Comparison of ENCODE assay signal across 20 cellular contexts in the genomic region with DNA sequence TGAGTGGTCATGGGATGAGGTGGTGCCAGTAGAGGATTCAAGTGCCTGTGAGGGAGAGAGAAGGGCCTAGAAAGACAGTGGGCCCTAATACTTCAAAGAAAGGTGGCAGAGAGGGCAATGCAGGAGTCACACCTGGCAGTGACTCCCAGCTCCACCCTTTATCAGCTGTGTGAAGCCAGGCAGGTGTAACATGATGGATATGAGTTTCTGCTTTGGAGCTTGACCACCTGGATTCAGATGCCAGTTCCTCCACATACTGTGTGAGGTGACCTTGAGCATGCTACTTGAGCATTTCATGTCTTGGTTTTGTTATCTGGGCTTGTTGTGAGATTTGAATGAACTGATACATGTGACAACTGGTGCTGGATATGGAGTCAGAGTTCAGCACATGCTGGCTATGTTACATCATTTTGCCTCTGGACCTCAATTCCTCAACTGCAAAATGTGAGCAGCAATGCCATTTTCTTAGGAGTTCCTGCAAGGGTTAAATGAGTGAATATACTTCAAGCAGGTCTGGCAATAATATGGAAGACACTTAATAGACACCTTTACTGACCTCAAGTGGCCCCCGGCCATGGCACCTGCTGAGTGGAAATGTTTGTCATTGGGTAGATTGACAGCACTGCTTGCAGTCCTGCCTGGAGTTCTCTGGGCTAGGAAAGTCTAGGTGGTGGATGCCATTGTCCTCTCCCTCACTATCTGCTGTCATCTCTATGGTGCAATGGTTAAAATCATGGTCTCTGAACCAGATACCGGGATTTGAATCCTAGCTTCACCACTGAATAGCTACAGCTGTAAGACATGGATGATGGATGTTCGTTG.
A peak's percentile ranks its signal among the peaks of the same experiment; 100 is the strongest.
DNase-seq lines count a peak whose midpoint lies in the region; ATAC-seq, FAIRE-seq and TF ChIP-seq lines count a peak whose summit lies in the region.
"Had no signal": no experiment of that assay in that cellular context is flagged by ENCODE, and none has a peak within 500 bp of the region (broad histone marks: within the 10 kb centered on the region; RNA-seq: fewer than 3 reads in every experiment).

No MANE protein-coding gene starts in this region.

- H3K4me3 ChIP-seq in cardiac muscle cell = no peak overlapping the region
- H3K4me3 ChIP-seq in right atrium auricular region = no peak overlapping the region
- no peak overlapping the region for H3K4me3 ChIP-seq in endothelial cell of umbilical vein (replicated peaks in 1 of 3; ENCODE audit: insufficient read depth in 1 of 3, low read depth in 1 of 3, low read length in 3 of 3)
- H3K4me3 ChIP-seq: SJCRH30, skin epidermis had no signal

- H3K9ac ChIP-seq in endothelial cell of umbilical vein (replicated peaks; ENCODE audit: extremely low read depth, insufficient read depth, low read length) = no peak overlapping the region

- H3K36me3 ChIP-seq in cardiac muscle cell (peaks cover 1% of the 10 kb centered on the region), right atrium auricular region (no peaks in the 10 kb centered on the region), endothelial cell of umbilical vein (ENCODE audit: control insufficient read depth in 2 of 2, extremely low read depth in 1 of 2, insufficient read depth in 2 of 2, low read length in 2 of 2) (peaks cover 0 to 2% of the 10 kb centered on the region in 2 experiments)
- H3K36me3 ChIP-seq: SJCRH30 had no signal

- FAIRE-seq in endothelial cell of umbilical vein (lab: Jason Lieb, UNC) = peak; percentile 31
- FAIRE-seq: D721Med, G401.6 had no signal

- TF ChIP-seq CTCF in cardiac muscle cell (IDR thresholded peaks at IDR 0.05; ENCODE audit: low read depth, low read length) (no peak), right atrium auricular region (IDR thresholded peaks at IDR 0.05) (no peak), endothelial cell of umbilical vein (IDR thresholded peaks at IDR 0.05; ENCODE audit: extremely low read depth in 1 of 2, insufficient read depth in 1 of 2, low read depth in 1 of 2, low read length in 2 of 2) (no peak)

- H3K36me3 Mint-ChIP-seq in T-cell = no peaks in the 10 kb centered on the region
- peaks cover 38% of the 10 kb centered on the region for H3K36me3 Mint-ChIP-seq in stimulated activated effector memory CD8-positive, alpha-beta T cell treated with anti-CD3 and anti-CD28 coated beads, Interleukin-12 subunit alpha, Interleukin-12 subunit beta, amount 100 ng/mL, for 72 hours

- peaks cover 13% of the 10 kb centered on the region for H3K79me2 ChIP-seq in endothelial cell of umbilical vein (ENCODE audit: control insufficient read depth, insufficient read depth, low read length)

- BruUV-seq in endothelial cell of umbilical vein (replicated peaks; lab: Mats Ljungman, UMichigan) = no TSS peak

- DNase-seq in cardiac muscle cell (ENCODE audit: low read depth in 1 of 2, low spot score in 1 of 2) (no peak), right atrium auricular region (ENCODE audit: low spot score) (no peak), T-cell (no peak), endothelial cell of umbilical vein (ENCODE audit: low read depth, low spot score) (no peak), NCI-H82 treated with DMSO at 0.1 percent for 48 hours (lab: John Stamatoyannopoulos, UW; ENCODE audit: unreplicated experiment) (no peak), SIG-M5 (lab: John Stamatoyannopoulos, UW) (no peak)
- DNase-seq in stimulated activated effector memory CD8-positive, alpha-beta T cell treated with anti-CD3 and anti-CD28 coated beads, Interleukin-12 subunit alpha, Interleukin-12 subunit beta, amount 100 ng/mL, for 72 hours (ENCODE audit: low spot score in 2 of 2) = no peak
- DNase-seq: activated T-cell treated with anti-CD3 and anti-CD28 coated beads, Interleukin-2, amount 50 U/mL, for 48 hours; AML-193; caudate nucleus; effector CD4-positive, alpha-beta T cell; NCI-H2029 treated with DMSO at 0.1 percent for 48 hours; posterior cingulate gyrus; SJCRH30; stimulated activated CD4-positive, alpha-beta T cell treated with anti-CD3 and anti-CD28 coated beads, Interleukin-4, amount 100 ng/mL, for 1 hour; substantia nigra had no signal

- dilution Hi-C loops in endothelial cell of umbilical vein (cut with MboI; ENCODE audit: extremely low pct_ligation_motif_present, low sequenced_read_pairs) = no loop called here

- H3K4me1 Mint-ChIP-seq in T-cell = peaks cover 67 to 77% (median 74%) of the 10 kb centered on the region in 3 donors
- H3K4me1 Mint-ChIP-seq in stimulated activated effector memory CD8-positive, alpha-beta T cell treated with anti-CD3 and anti-CD28 coated beads, Interleukin-12 subunit alpha, Interleukin-12 subunit beta, amount 100 ng/mL, for 72 hours = peaks cover 92% of the 10 kb centered on the region

- no peaks in the 10 kb centered on the region for H4K20me1 ChIP-seq in endothelial cell of umbilical vein (replicated peaks; ENCODE audit: control insufficient read depth, extremely low read depth, insufficient read depth, low read length)

- H3K9me3 ChIP-seq in cardiac muscle cell (ENCODE audit: low read depth) = no peaks in the 10 kb centered on the region
- H3K9me3 ChIP-seq in right atrium auricular region = no peaks in the 10 kb centered on the region
- H3K9me3 ChIP-seq in endothelial cell of umbilical vein (replicated peaks; ENCODE audit: control insufficient read depth, insufficient read depth, low read length) = no peaks in the 10 kb centered on the region
- H3K9me3 ChIP-seq: SJCRH30 had no signal

- H3K27me3 ChIP-seq in cardiac muscle cell (no peaks in the 10 kb centered on the region), right atrium auricular region (no peaks in the 10 kb centered on the region), endothelial cell of umbilical vein (ENCODE audit: control insufficient read depth in 2 of 2, insufficient read depth in 2 of 2, low read length in 2 of 2) (no peaks in the 10 kb centered on the region)
- H3K27me3 ChIP-seq: SJCRH30 had no signal

- no peak for ATAC-seq in T-cell (replicated peaks in 1 of 4)
- ATAC-seq in stimulated activated effector memory CD8-positive, alpha-beta T cell treated with anti-CD3 and anti-CD28 coated beads, Interleukin-12 subunit alpha, Interleukin-12 subunit beta, amount 100 ng/mL, for 72 hours = no peak
- ATAC-seq: HCT116 had no signal

- H3K4me2 ChIP-seq in endothelial cell of umbilical vein (ENCODE audit: insufficient read depth, low read length) = no peak overlapping the region

- H3K4me3 Mint-ChIP-seq in T-cell = peak overlapping the region in 1 of 3 donors; percentile 0
- no peak overlapping the region for H3K4me3 Mint-ChIP-seq in stimulated activated effector memory CD8-positive, alpha-beta T cell treated with anti-CD3 and anti-CD28 coated beads, Interleukin-12 subunit alpha, Interleukin-12 subunit beta, amount 100 ng/mL, for 72 hours

- CTCF ChIA-PET in T-cell (lab: Charles Lee) = interaction anchor here in 1 of 2 donors (0.6 to 1.4 kb wide), 3 partner anchors 42 to 88 kb away, joined by 3 to 4 read pairs (median 4); no protein-coding TSS in a partner anchor
- CTCF ChIA-PET in endothelial cell of umbilical vein (lab: Charles Lee) = interaction anchor here (1.2 kb wide), 1 partner anchor 42 kb away, joined by 4 read pairs; no protein-coding TSS in a partner anchor

- H3K27ac ChIP-seq in cardiac muscle cell (peak overlapping the region; percentile 72), right atrium auricular region (no peak overlapping the region), endothelial cell of umbilical vein (ENCODE audit: insufficient read depth, low read depth, low read length) (no peak overlapping the region)
- H3K27ac ChIP-seq: SJCRH30 had no signal

- H3K4me1 ChIP-seq in cardiac muscle cell (ENCODE audit: low read depth) (peaks cover 57% of the 10 kb centered on the region), right atrium auricular region (peaks cover 0 to 37% of the 10 kb centered on the region in 2 donors), endothelial cell of umbilical vein (ENCODE audit: control insufficient read depth, extremely low read depth, insufficient read depth, low read length) (peaks cover 17% of the 10 kb centered on the region)

- no peak overlapping the region for H2AFZ ChIP-seq in endothelial cell of umbilical vein (ENCODE audit: low read depth, low read length)

- H3K27me3 Mint-ChIP-seq in T-cell = no peaks in the 10 kb centered on the region

- TF ChIP-seq POLR2A in endothelial cell of umbilical vein (IDR thresholded peaks at IDR 0.05; ENCODE audit: low read depth, low read length) = no peak

- POLR2A ChIA-PET in T-cell (lab: Charles Lee) (interaction anchor here in 1 of 2 donors (0.9 kb wide), 1 partner anchor 32 kb away, joined by 4 read pairs; no protein-coding TSS in a partner anchor), endothelial cell of umbilical vein (lab: Charles Lee) (no interaction called here)

- H3K27ac Mint-ChIP-seq in T-cell = peak overlapping the region; percentile 4 to 59
- peak overlapping the region; percentile 97 for H3K27ac Mint-ChIP-seq in stimulated activated effector memory CD8-positive, alpha-beta T cell treated with anti-CD3 and anti-CD28 coated beads, Interleukin-12 subunit alpha, Interleukin-12 subunit beta, amount 100 ng/mL, for 72 hours

- H3K9me1 ChIP-seq in endothelial cell of umbilical vein (replicated peaks; ENCODE audit: control insufficient read depth, extremely low read depth, insufficient read depth, low read length) = no peaks in the 10 kb centered on the region

- intact Hi-C loops in endothelial cell of umbilical vein (cut with micrococcal nuclease) = no loop called here

- H3K9me3 Mint-ChIP-seq in T-cell = no peaks in the 10 kb centered on the region
- no peaks in the 10 kb centered on the region for H3K9me3 Mint-ChIP-seq in stimulated activated effector memory CD8-positive, alpha-beta T cell treated with anti-CD3 and anti-CD28 coated beads, Interleukin-12 subunit alpha, Interleukin-12 subunit beta, amount 100 ng/mL, for 72 hours

TF ChIP-seq in endothelial cell of umbilical vein, 7 proteins besides CTCF, POLR2A, EP300 and RAD21:
- TF ChIP-seq FOS (IDR thresholded peaks at IDR 0.05; ENCODE audit: borderline replicate concordance, insufficient read depth, low read length) = no peak
- no peak for TF ChIP-seq EZH2 (IDR thresholded peaks at IDR 0.05; ENCODE audit: borderline replicate concordance, low read depth, low read length, severe bottlenecking)
- TF ChIP-seq, protein P1, sequence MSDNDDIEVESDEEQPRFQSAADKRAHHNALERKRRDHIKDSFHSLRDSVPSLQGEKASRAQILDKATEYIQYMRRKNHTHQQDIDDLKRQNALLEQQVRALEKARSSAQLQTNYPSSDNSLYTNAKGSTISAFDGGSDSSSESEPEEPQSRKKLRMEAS (IDR thresholded peaks at IDR 0.05; ENCODE audit: insufficient read depth, insufficient read length) = no peak
- TF ChIP-seq MYC (IDR thresholded peaks at IDR 0.05; ENCODE audit: low read depth, low read length) = no peak
- no peak for TF ChIP-seq GATA2 (IDR thresholded peaks at IDR 0.05; ENCODE audit: insufficient read depth, insufficient read length, low read depth, low read length)
- no peak for TF ChIP-seq JUN (IDR thresholded peaks at IDR 0.05; ENCODE audit: borderline replicate concordance, insufficient read depth, insufficient read length, low read depth)
